In genomic region chr13:109725995-109726637, GRCh38 we compare ENCODE assay signal across 2 cellular contexts.
TF ChIP-seq lines count a peak whose summit lies in the region.

No MANE protein-coding gene starts in this region.

TF ChIP-seq in HepG2, 621 proteins besides CTCF, POLR2A, EP300 and RAD21 (continued from another document):
- TF ChIP-seq NPAS2 (CRISPR knock-in tag; IDR thresholded peaks at IDR 0.05; ENCODE audit: borderline replicate concordance) (no peak), ZNF879 (CRISPR knock-in tag; IDR thresholded peaks at IDR 0.05) (no peak)

TF ChIP-seq in K562, 482 proteins besides CTCF, POLR2A, EP300 and RAD21 (continued from another document):
- TF ChIP-seq PKNOX1 (IDR thresholded peaks at IDR 0.05) (peak; percentile 88), BHLHE40 (IDR thresholded peaks at IDR 0.05; ENCODE audit: low read length) (no peak), SMAD1 (IDR thresholded peaks at IDR 0.05; ENCODE audit: low read depth, low read length, partially characterized antibody) (no peak), FOXJ3 (CRISPR knock-in tag; IDR thresholded peaks at IDR 0.05) (no peak), MCM3 (IDR thresholded peaks at IDR 0.05) (no peak), FUS (optimal IDR thresholded peaks at IDR 0.05; ENCODE audit: low read depth, low read length) (no peak), CREB1 (IDR thresholded peaks at IDR 0.05) (no peak), CREB1 (CRISPR knock-in tag; IDR thresholded peaks at IDR 0.05) (no peak), SMARCB1 (IDR thresholded peaks at IDR 0.05; ENCODE audit: insufficient read length, low read depth) (no peak), TOE1 (IDR thresholded peaks at IDR 0.05; ENCODE audit: borderline replicate concordance) (peak; percentile 35; the same call in 1 of the 2 replicates), TOE1 (CRISPR knock-in tag; IDR thresholded peaks at IDR 0.05; ENCODE audit: borderline replicate concordance, low read depth) (no peak), ZNF121 (CRISPR knock-in tag; conservative IDR thresholded peaks at IDR 0.05) (no peak), NR0B1 (IDR thresholded peaks at IDR 0.05; ENCODE audit: partially characterized antibody) (no peak), RAD51 (IDR thresholded peaks at IDR 0.05; ENCODE audit: borderline replicate concordance, low read depth) (peak; percentile 61; the same call in 1 of the 2 replicates), TCF7L2 (IDR thresholded peaks at IDR 0.05; ENCODE audit: low read depth, low read length) (no peak), TCFL5 (CRISPR knock-in tag; conservative IDR thresholded peaks at IDR 0.05) (no peak), MED1 (CRISPR knock-in tag; IDR thresholded peaks at IDR 0.05; ENCODE audit: borderline replicate concordance) (no peak), GATA2 (CRISPR knock-in tag; IDR thresholded peaks at IDR 0.05) (no peak), LCOR (CRISPR knock-in tag; IDR thresholded peaks at IDR 0.05) (no peak), NR2F6 (CRISPR knock-in tag; IDR thresholded peaks at IDR 0.05) (no peak), NEUROD1 (IDR thresholded peaks at IDR 0.05; ENCODE audit: borderline replicate concordance, low read depth, low read length, partially characterized antibody) (no peak), ZNF212 (CRISPR knock-in tag; IDR thresholded peaks at IDR 0.05) (no peak), CBFA2T3 (IDR thresholded peaks at IDR 0.05) (no peak), USF1 (CRISPR knock-in tag; IDR thresholded peaks at IDR 0.05) (peak; percentile 54), KHSRP (IDR thresholded peaks at IDR 0.05) (no peak), STAT6 (CRISPR knock-in tag; IDR thresholded peaks at IDR 0.05) (no peak), ZNF583 (CRISPR knock-in tag; IDR thresholded peaks at IDR 0.05) (no peak), FOXK1 (CRISPR knock-in tag; IDR thresholded peaks at IDR 0.05; ENCODE audit: borderline replicate concordance) (no peak)
- TF ChIP-seq, protein P1, sequence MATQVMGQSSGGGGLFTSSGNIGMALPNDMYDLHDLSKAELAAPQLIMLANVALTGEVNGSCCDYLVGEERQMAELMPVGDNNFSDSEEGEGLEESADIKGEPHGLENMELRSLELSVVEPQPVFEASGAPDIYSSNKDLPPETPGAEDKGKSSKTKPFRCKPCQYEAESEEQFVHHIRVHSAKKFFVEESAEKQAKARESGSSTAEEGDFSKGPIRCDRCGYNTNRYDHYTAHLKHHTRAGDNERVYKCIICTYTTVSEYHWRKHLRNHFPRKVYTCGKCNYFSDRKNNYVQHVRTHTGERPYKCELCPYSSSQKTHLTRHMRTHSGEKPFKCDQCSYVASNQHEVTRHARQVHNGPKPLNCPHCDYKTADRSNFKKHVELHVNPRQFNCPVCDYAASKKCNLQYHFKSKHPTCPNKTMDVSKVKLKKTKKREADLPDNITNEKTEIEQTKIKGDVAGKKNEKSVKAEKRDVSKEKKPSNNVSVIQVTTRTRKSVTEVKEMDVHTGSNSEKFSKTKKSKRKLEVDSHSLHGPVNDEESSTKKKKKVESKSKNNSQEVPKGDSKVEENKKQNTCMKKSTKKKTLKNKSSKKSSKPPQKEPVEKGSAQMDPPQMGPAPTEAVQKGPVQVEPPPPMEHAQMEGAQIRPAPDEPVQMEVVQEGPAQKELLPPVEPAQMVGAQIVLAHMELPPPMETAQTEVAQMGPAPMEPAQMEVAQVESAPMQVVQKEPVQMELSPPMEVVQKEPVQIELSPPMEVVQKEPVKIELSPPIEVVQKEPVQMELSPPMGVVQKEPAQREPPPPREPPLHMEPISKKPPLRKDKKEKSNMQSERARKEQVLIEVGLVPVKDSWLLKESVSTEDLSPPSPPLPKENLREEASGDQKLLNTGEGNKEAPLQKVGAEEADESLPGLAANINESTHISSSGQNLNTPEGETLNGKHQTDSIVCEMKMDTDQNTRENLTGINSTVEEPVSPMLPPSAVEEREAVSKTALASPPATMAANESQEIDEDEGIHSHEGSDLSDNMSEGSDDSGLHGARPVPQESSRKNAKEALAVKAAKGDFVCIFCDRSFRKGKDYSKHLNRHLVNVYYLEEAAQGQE (CRISPR knock-in tag; IDR thresholded peaks at IDR 0.05; ENCODE audit: low read depth) = no peak
- TF ChIP-seq, protein P2, sequence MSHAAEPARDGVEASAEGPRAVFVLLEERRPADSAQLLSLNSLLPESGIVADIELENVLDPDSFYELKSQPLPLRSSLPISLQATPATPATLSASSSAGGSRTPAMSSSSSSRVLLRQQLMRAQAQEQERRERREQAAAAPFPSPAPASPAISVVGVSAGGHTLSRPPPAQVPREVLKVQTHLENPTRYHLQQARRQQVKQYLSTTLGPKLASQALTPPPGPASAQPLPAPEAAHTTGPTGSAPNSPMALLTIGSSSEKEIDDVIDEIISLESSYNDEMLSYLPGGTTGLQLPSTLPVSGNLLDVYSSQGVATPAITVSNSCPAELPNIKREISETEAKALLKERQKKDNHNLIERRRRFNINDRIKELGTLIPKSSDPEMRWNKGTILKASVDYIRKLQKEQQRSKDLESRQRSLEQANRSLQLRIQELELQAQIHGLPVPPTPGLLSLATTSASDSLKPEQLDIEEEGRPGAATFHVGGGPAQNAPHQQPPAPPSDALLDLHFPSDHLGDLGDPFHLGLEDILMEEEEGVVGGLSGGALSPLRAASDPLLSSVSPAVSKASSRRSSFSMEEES (CRISPR knock-in tag; IDR thresholded peaks at IDR 0.05) = peak; percentile 62
- TF ChIP-seq, protein P3, sequence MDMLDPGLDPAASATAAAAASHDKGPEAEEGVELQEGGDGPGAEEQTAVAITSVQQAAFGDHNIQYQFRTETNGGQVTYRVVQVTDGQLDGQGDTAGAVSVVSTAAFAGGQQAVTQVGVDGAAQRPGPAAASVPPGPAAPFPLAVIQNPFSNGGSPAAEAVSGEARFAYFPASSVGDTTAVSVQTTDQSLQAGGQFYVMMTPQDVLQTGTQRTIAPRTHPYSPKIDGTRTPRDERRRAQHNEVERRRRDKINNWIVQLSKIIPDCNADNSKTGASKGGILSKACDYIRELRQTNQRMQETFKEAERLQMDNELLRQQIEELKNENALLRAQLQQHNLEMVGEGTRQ (CRISPR knock-in tag; IDR thresholded peaks at IDR 0.05) = peak; percentile 64
TF ChIP-seq in K562: peak in this region for 6.
